In the genomic region with DNA sequence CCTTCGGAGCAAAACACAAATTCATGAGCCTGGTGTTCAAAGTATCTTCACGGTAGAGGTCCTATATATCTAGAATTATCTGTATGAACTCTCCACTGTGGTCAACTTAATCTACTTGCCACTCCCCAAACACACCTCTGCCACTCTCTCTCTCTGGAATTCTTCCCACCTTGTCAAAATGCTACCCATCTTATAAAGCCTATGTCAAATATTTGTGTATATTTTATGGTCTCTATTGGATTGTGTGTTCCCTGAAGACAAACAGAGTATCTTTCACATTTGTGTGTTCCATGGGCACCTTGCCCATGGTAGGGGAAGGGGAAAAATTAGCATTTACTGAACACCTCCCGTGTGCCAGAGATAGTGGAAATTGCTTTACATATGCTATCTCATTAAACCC, we compare ENCODE assay signal across 29 cellular contexts.
"Had no signal": no experiment of that assay in that cellular context is flagged by ENCODE, and none has a peak within 500 bp of the region (broad histone marks: within the 10 kb centered on the region; RNA-seq: fewer than 3 reads in every experiment).

No MANE protein-coding gene starts in this region.

- H3K4me3 Mint-ChIP-seq: activated CD4-positive, alpha-beta memory T cell treated with anti-CD3 and anti-CD28 coated beads for 36 hours; activated CD4-positive, alpha-beta T cell treated with anti-CD3 and anti-CD28 coated beads for 36 hours; activated CD4-positive, alpha-beta T cell treated with anti-CD3 and anti-CD28 coated beads, Interleukin-2, amount 10 ng/mL, durations not matched to agents 7 days and 5 days; activated naive CD4-positive, alpha-beta T cell treated with anti-CD3 and anti-CD28 coated beads for 36 hours; activated T-cell treated with anti-CD3 and anti-CD28 coated beads, Interleukin-2, amount 50 U/mL, for 4 hours; activated T-helper 1 cell treated with anti-CD3 and anti-CD28 coated beads, Interleukin-12 subunit alpha, Interleukin-12 subunit beta, Interleukin-2, Interleukin-4 antibody, amounts not matched to agents 30 ng/mL and 10 ng/mL and 1 ng/mL, durations not matched to agents 14 hours and 24 hours and 36 hours had no signal

- H3K4me1 ChIP-seq: body of pancreas had no signal

- DNase-seq: activated CD4-positive, alpha-beta memory T cell treated with anti-CD3 and anti-CD28 coated beads for 36 hours; activated CD4-positive, alpha-beta T cell treated with anti-CD3 and anti-CD28 coated beads for 36 hours; activated CD4-positive, alpha-beta T cell treated with anti-CD3 and anti-CD28 coated beads, Interleukin-2, amount 10 ng/mL, durations not matched to agents 7 days and 5 days; activated CD8-positive, alpha-beta memory T cell treated with anti-CD3 and anti-CD28 coated beads, Interleukin-2, amount 50 U/mL, for 4 hours; activated gamma-delta T cell treated with Interleukin-2 at 50 U/mL for 16 hours; activated naive CD4-positive, alpha-beta T cell treated with anti-CD3 and anti-CD28 coated beads for 36 hours; activated T-cell treated with anti-CD3 and anti-CD28 coated beads for 4 hours; activated T-cell treated with anti-CD3 and anti-CD28 coated beads, Interleukin-2, amount 50 U/mL, for 4 hours; adrenal gland; body of pancreas; MG63; NCI-H1048; NCI-H1105 treated with DMSO at 0.1 percent for 48 hours; NCI-H1436 treated with DMSO at 0.1 percent for 48 hours; NCI-H1694 treated with DMSO at 0.1 percent for 48 hours; NCI-H2029; NCI-H2107; NCI-H2171; NCI-H510A; NCI-H526; NCI-H748 treated with DMSO at 0.1 percent for 48 hours; NK-92 treated with Interleukin-12 subunit alpha and Interleukin-12 subunit beta, amount 100 ng/mL, for 24 hours; Right ventricle myocardium superior; T1000 had no signal

- H3K9ac ChIP-seq: KMS-11 had no signal

- H3K4me2 ChIP-seq: KMS-11 had no signal

- H3K9me3 Mint-ChIP-seq: activated CD4-positive, alpha-beta memory T cell treated with anti-CD3 and anti-CD28 coated beads for 36 hours; activated CD4-positive, alpha-beta T cell treated with anti-CD3 and anti-CD28 coated beads, Interleukin-2, amount 10 ng/mL, durations not matched to agents 7 days and 5 days; activated naive CD4-positive, alpha-beta T cell treated with anti-CD3 and anti-CD28 coated beads for 36 hours; activated naive CD4-positive, alpha-beta T cell treated with anti-CD3 and anti-CD28 coated beads, Interleukin-2, amount 50 U/mL, for 72 hours; activated T-cell treated with anti-CD3 and anti-CD28 coated beads, Interleukin-2, amount 50 U/mL, for 4 hours; activated T-helper 1 cell treated with anti-CD3 and anti-CD28 coated beads, Interleukin-12 subunit alpha, Interleukin-12 subunit beta, Interleukin-2, Interleukin-4 antibody, amounts not matched to agents 30 ng/mL and 10 ng/mL and 1 ng/mL, durations not matched to agents 14 hours and 24 hours and 36 hours had no signal

- H3K27me3 ChIP-seq: adrenal gland, body of pancreas, breast epithelium had no signal

- H3K36me3 Mint-ChIP-seq: activated CD4-positive, alpha-beta memory T cell treated with anti-CD3 and anti-CD28 coated beads for 36 hours; activated naive CD4-positive, alpha-beta T cell treated with anti-CD3 and anti-CD28 coated beads, Interleukin-2, amount 50 U/mL, for 72 hours had no signal

- ATAC-seq: activated CD4-positive, alpha-beta T cell treated with anti-CD3 and anti-CD28 coated beads for 36 hours; activated CD4-positive, CD25-positive, alpha-beta regulatory T cell treated with anti-CD3 and anti-CD28 coated beads, Interleukin-2, amount 50 U/mL, for 24 hours; activated naive CD4-positive, alpha-beta T cell treated with anti-CD3 and anti-CD28 coated beads, Interleukin-2, amount 50 U/mL, for 72 hours; activated T-cell treated with anti-CD3 and anti-CD28 coated beads, Interleukin-2, amount 50 U/mL, for 4 hours; body of pancreas had no signal

- H3K9me3 ChIP-seq: adrenal gland, body of pancreas, breast epithelium, MG63 had no signal

- H3K4me3 ChIP-seq: adrenal gland, body of pancreas, breast epithelium, MG63 had no signal

- H3K27ac ChIP-seq: adrenal gland, body of pancreas, breast epithelium, KMS-11 had no signal

- H3K27ac Mint-ChIP-seq: activated CD4-positive, alpha-beta memory T cell treated with anti-CD3 and anti-CD28 coated beads for 36 hours; activated CD4-positive, alpha-beta T cell treated with anti-CD3 and anti-CD28 coated beads for 36 hours; activated CD4-positive, alpha-beta T cell treated with anti-CD3 and anti-CD28 coated beads, Interleukin-2, amount 10 ng/mL, durations not matched to agents 7 days and 5 days; activated naive CD4-positive, alpha-beta T cell treated with anti-CD3 and anti-CD28 coated beads for 36 hours; activated naive CD4-positive, alpha-beta T cell treated with anti-CD3 and anti-CD28 coated beads, Interleukin-2, amount 50 U/mL, for 72 hours; activated T-helper 1 cell treated with anti-CD3 and anti-CD28 coated beads, Interleukin-12 subunit alpha, Interleukin-12 subunit beta, Interleukin-2, Interleukin-4 antibody, amounts not matched to agents 30 ng/mL and 10 ng/mL and 1 ng/mL, durations not matched to agents 14 hours and 24 hours and 36 hours had no signal

- H3K36me3 ChIP-seq: adrenal gland, breast epithelium, MG63 had no signal
